ENCODE assay signal across 11 cellular contexts in genomic region chr1:6003568-6004411, GRCh38. TPM values are rescaled to one million over a fixed set of nuclear protein-coding genes. Genes with fewer than 3 reads are reported as not detected.
DNase-seq lines count a peak whose midpoint lies in the region; ATAC-seq and TF ChIP-seq lines count a peak whose summit lies in the region.
"Had no signal": no experiment of that assay in that cellular context is flagged by ENCODE, and none has a peak within 500 bp of the region (broad histone marks: within the 10 kb centered on the region; RNA-seq: fewer than 3 reads in every experiment).

No MANE protein-coding gene starts in this region.

- POLR2A ChIA-PET in activated CD8-positive, alpha-beta T cell treated with anti-CD3 and anti-CD28 coated beads, Interleukin-2, amount 10 ng/mL, durations not matched to agents 7 days and 5 days (lab: Charles Lee) = interaction anchor here (0.6 kb wide), 1 partner anchor 25 kb away, joined by 5 read pairs; no protein-coding TSS in a partner anchor
- POLR2A ChIA-PET in activated CD8-positive, alpha-beta T cell treated with anti-CD3 and anti-CD28 coated beads for 36 hours (lab: Charles Lee) = interaction anchor here (0.7 to 2.0 kb wide), 6 partner anchors 10 to 36 kb away, joined by 3 to 5 read pairs (median 3); partner anchors contain the start of gene NPHP4

- H3K9me3 Mint-ChIP-seq in activated CD8-positive, alpha-beta T cell treated with anti-CD3 and anti-CD28 coated beads, Interleukin-2, amount 10 ng/mL, durations not matched to agents 7 days and 5 days (ENCODE audit: insufficient read depth) = no peaks in the 10 kb centered on the region
- no peaks in the 10 kb centered on the region for H3K9me3 Mint-ChIP-seq in activated CD8-positive, alpha-beta T cell treated with anti-CD3 and anti-CD28 coated beads for 36 hours
- no peaks in the 10 kb centered on the region for H3K9me3 Mint-ChIP-seq in stimulated activated effector memory CD8-positive, alpha-beta T cell treated with anti-CD3 and anti-CD28 coated beads, Interleukin-12 subunit alpha, Interleukin-12 subunit beta, amount 100 ng/mL, for 72 hours

- H3K4me3 Mint-ChIP-seq in activated CD8-positive, alpha-beta T cell treated with anti-CD3 and anti-CD28 coated beads, Interleukin-2, amount 10 ng/mL, durations not matched to agents 7 days and 5 days = no peak overlapping the region
- no peak overlapping the region for H3K4me3 Mint-ChIP-seq in activated CD8-positive, alpha-beta T cell treated with anti-CD3 and anti-CD28 coated beads for 36 hours
- H3K4me3 Mint-ChIP-seq in stimulated activated effector memory CD8-positive, alpha-beta T cell treated with anti-CD3 and anti-CD28 coated beads, Interleukin-12 subunit alpha, Interleukin-12 subunit beta, amount 100 ng/mL, for 72 hours = no peak overlapping the region

- CTCF ChIA-PET in activated CD8-positive, alpha-beta T cell treated with anti-CD3 and anti-CD28 coated beads, Interleukin-2, amount 10 ng/mL, durations not matched to agents 7 days and 5 days (lab: Charles Lee) = no interaction called here
- CTCF ChIA-PET in activated CD8-positive, alpha-beta T cell treated with anti-CD3 and anti-CD28 coated beads for 36 hours (lab: Charles Lee) = no interaction called here

- no peak for TF ChIP-seq CTCF in activated CD8-positive, alpha-beta T cell treated with anti-CD3 and anti-CD28 coated beads for 36 hours (IDR thresholded peaks at IDR 0.05)

- H3K4me1 Mint-ChIP-seq in activated CD8-positive, alpha-beta T cell treated with anti-CD3 and anti-CD28 coated beads, Interleukin-2, amount 10 ng/mL, durations not matched to agents 7 days and 5 days (ENCODE audit: low read depth) = peaks cover 27% of the 10 kb centered on the region
- H3K4me1 Mint-ChIP-seq in activated CD8-positive, alpha-beta T cell treated with anti-CD3 and anti-CD28 coated beads for 36 hours (ENCODE audit: low read depth) = peaks cover 11% of the 10 kb centered on the region
- H3K4me1 Mint-ChIP-seq in stimulated activated effector memory CD8-positive, alpha-beta T cell treated with anti-CD3 and anti-CD28 coated beads, Interleukin-12 subunit alpha, Interleukin-12 subunit beta, amount 100 ng/mL, for 72 hours = peaks cover 38% of the 10 kb centered on the region

- intact Hi-C loops in activated CD8-positive, alpha-beta T cell treated with anti-CD3 and anti-CD28 coated beads for 36 hours (cut with micrococcal nuclease) = no loop called here
- intact Hi-C loops in left cardiac atrium (cut with DNase I) = no loop called here

- no peak for TF ChIP-seq POLR2A in erythroblast (IDR thresholded peaks at IDR 0.05; ENCODE audit: low read length)

- peak overlapping the region; percentile 1 for H3K27ac Mint-ChIP-seq in activated CD8-positive, alpha-beta T cell treated with anti-CD3 and anti-CD28 coated beads, Interleukin-2, amount 10 ng/mL, durations not matched to agents 7 days and 5 days
- no peak overlapping the region for H3K27ac Mint-ChIP-seq in activated CD8-positive, alpha-beta T cell treated with anti-CD3 and anti-CD28 coated beads for 36 hours
- H3K27ac Mint-ChIP-seq in stimulated activated effector memory CD8-positive, alpha-beta T cell treated with anti-CD3 and anti-CD28 coated beads, Interleukin-12 subunit alpha, Interleukin-12 subunit beta, amount 100 ng/mL, for 72 hours = peak overlapping the region; percentile 67

- H3K27me3 Mint-ChIP-seq in activated CD8-positive, alpha-beta T cell treated with anti-CD3 and anti-CD28 coated beads, Interleukin-2, amount 10 ng/mL, durations not matched to agents 7 days and 5 days (ENCODE audit: low read depth) = no peaks in the 10 kb centered on the region
- H3K27me3 Mint-ChIP-seq in activated CD8-positive, alpha-beta T cell treated with anti-CD3 and anti-CD28 coated beads for 36 hours = no peaks in the 10 kb centered on the region

- ATAC-seq in activated CD8-positive, alpha-beta T cell treated with anti-CD3 and anti-CD28 coated beads, Interleukin-2, amount 10 ng/mL, durations not matched to agents 7 days and 5 days = no peak
- no peak for ATAC-seq in activated CD8-positive, alpha-beta T cell treated with anti-CD3 and anti-CD28 coated beads for 36 hours
- ATAC-seq in left cardiac atrium = no peak
- ATAC-seq in stimulated activated effector memory CD8-positive, alpha-beta T cell treated with anti-CD3 and anti-CD28 coated beads, Interleukin-12 subunit alpha, Interleukin-12 subunit beta, amount 100 ng/mL, for 72 hours = no peak

- peaks cover 3% of the 10 kb centered on the region for H3K36me3 Mint-ChIP-seq in activated CD8-positive, alpha-beta T cell treated with anti-CD3 and anti-CD28 coated beads, Interleukin-2, amount 10 ng/mL, durations not matched to agents 7 days and 5 days (ENCODE audit: low read depth)
- H3K36me3 Mint-ChIP-seq in activated CD8-positive, alpha-beta T cell treated with anti-CD3 and anti-CD28 coated beads for 36 hours (ENCODE audit: low read depth) = no peaks in the 10 kb centered on the region
- H3K36me3 Mint-ChIP-seq in stimulated activated effector memory CD8-positive, alpha-beta T cell treated with anti-CD3 and anti-CD28 coated beads, Interleukin-12 subunit alpha, Interleukin-12 subunit beta, amount 100 ng/mL, for 72 hours = peaks cover 16% of the 10 kb centered on the region

- DNase-seq in activated CD8-positive, alpha-beta T cell treated with anti-CD3 and anti-CD28 coated beads, Interleukin-2, amount 10 ng/mL, durations not matched to agents 7 days and 5 days = no peak
- DNase-seq in activated CD8-positive, alpha-beta T cell treated with anti-CD3 and anti-CD28 coated beads for 36 hours = no peak
- DNase-seq in NCI-H82 treated with DMSO at 0.1 percent for 48 hours (lab: John Stamatoyannopoulos, UW; ENCODE audit: unreplicated experiment) = peak; percentile 95
- peak; percentile 12 for DNase-seq in left cardiac atrium
- no peak for DNase-seq in stimulated activated effector memory CD8-positive, alpha-beta T cell treated with anti-CD3 and anti-CD28 coated beads, Interleukin-12 subunit alpha, Interleukin-12 subunit beta, amount 100 ng/mL, for 72 hours (ENCODE audit: low spot score in 2 of 2)
- no peak for DNase-seq in erythroblast (lab: John Stamatoyannopoulos, UW)
- DNase-seq in midbrain (lab: John Stamatoyannopoulos, UW) = no peak
- DNase-seq in OCI-M2 (lab: John Stamatoyannopoulos, UW; ENCODE audit: unreplicated experiment) = no peak
- DNase-seq: activated CD4-positive, alpha-beta T cell treated with anti-CD3 and anti-CD28 coated beads, Interleukin-2, amount 50 U/mL, for 4 hours; anterior cingulate cortex; NCI-H1105 treated with DMSO at 0.1 percent for 48 hours had no signal

RNA-seq across cellular contexts. Expression of gene NPHP4, which starts 11.6 kb away (rescaled TPM):
- 10 to 100 TPM; 15.6 to 17.2 TPM for total RNA-seq in activated CD8-positive, alpha-beta T cell treated with anti-CD3 and anti-CD28 coated beads, Interleukin-2, amount 10 ng/mL, durations not matched to agents 7 days and 5 days
- total RNA-seq in activated CD8-positive, alpha-beta T cell treated with anti-CD3 and anti-CD28 coated beads for 36 hours = 10 to 100 TPM; 16.5 to 16.8 TPM
- total RNA-seq in left cardiac atrium = 1 to 10 TPM; 5.1 to 7.3 TPM

RNA-seq across cellular contexts. Expression of gene KCNAB2, which starts 41.9 kb away (rescaled TPM):
- total RNA-seq in activated CD8-positive, alpha-beta T cell treated with anti-CD3 and anti-CD28 coated beads, Interleukin-2, amount 10 ng/mL, durations not matched to agents 7 days and 5 days = 100 to 1,000 TPM; 343 to 360 TPM
- 100 to 1,000 TPM; 290 to 299 TPM for total RNA-seq in activated CD8-positive, alpha-beta T cell treated with anti-CD3 and anti-CD28 coated beads for 36 hours
- 10 to 100 TPM; 13.2 to 14.7 TPM for total RNA-seq in left cardiac atrium

Comparison
In these comparisons a context has a peak if more than half of its experiments do, and no peak if none do; other contexts are left out.
1. DNase-seq: peak in NCI-H82 treated with DMSO at 0.1 percent for 48 hours (single experiment) and left cardiac atrium (single experiment); none in activated CD8-positive, alpha-beta T cell treated with anti-CD3 and anti-CD28 coated beads, Interleukin-2, amount 10 ng/mL, durations not matched to agents 7 days and 5 days (single experiment), activated CD8-positive, alpha-beta T cell treated with anti-CD3 and anti-CD28 coated beads for 36 hours (single experiment), stimulated activated effector memory CD8-positive, alpha-beta T cell treated with anti-CD3 and anti-CD28 coated beads, Interleukin-12 subunit alpha, Interleukin-12 subunit beta, amount 100 ng/mL, for 72 hours (0 of 2), erythroblast (0 of 2), midbrain (single experiment) and OCI-M2 (single experiment).
2. RNA of gene KCNAB2, which starts 41.9 kb away (total RNA-seq): 343 to 360 TPM in activated CD8-positive, alpha-beta T cell treated with anti-CD3 and anti-CD28 coated beads, Interleukin-2, amount 10 ng/mL, durations not matched to agents 7 days and 5 days and 290 to 299 TPM in activated CD8-positive, alpha-beta T cell treated with anti-CD3 and anti-CD28 coated beads for 36 hours; 13.2 to 14.7 TPM in left cardiac atrium; every median in the first group is over 10 times any median in the second.